8 cellular contexts compared by ENCODE assay signal in genomic region chr4:6987566-6987920, GRCh38. TPM values are rescaled to one million over a fixed set of nuclear protein-coding genes. Genes with fewer than 3 reads are reported as not detected.
A peak's percentile ranks its signal among the peaks of the same experiment; 100 is the strongest.
DNase-seq lines count a peak whose midpoint lies in the region; TF ChIP-seq lines count a peak whose summit lies in the region.

No MANE protein-coding gene starts in this region.

- no peaks in the 10 kb centered on the region for H3K27me3 Mint-ChIP-seq in activated T-cell treated with anti-CD3 and anti-CD28 coated beads, Interleukin-2, amount 50 U/mL, for 24 hours

- no peaks in the 10 kb centered on the region for H3K9me3 Mint-ChIP-seq in activated T-cell treated with anti-CD3 and anti-CD28 coated beads, Interleukin-2, amount 50 U/mL, for 24 hours

- peaks cover 43% of the 10 kb centered on the region for H3K36me3 Mint-ChIP-seq in activated T-cell treated with anti-CD3 and anti-CD28 coated beads, Interleukin-2, amount 50 U/mL, for 24 hours (ENCODE audit: low read depth)

- peak overlapping the region; percentile 95 for H3K4me3 Mint-ChIP-seq in activated T-cell treated with anti-CD3 and anti-CD28 coated beads, Interleukin-2, amount 50 U/mL, for 24 hours

- DNase-seq in activated T-cell treated with anti-CD3 and anti-CD28 coated beads, Interleukin-2, amount 50 U/mL, for 24 hours = no peak
- DNase-seq in activated T-cell treated with anti-CD3 and anti-CD28 coated beads for 4 hours (no peak), MG63 (no peak), breast epithelium (ENCODE audit: low spot score in 2 of 2) (no peak), medulla oblongata (ENCODE audit: extremely low spot score) (peak; percentile 22), uterus (no peak), OCI-M2 (lab: John Stamatoyannopoulos, UW; ENCODE audit: unreplicated experiment) (no peak)
- no peak for DNase-seq in stimulated activated CD4-positive, alpha-beta T cell treated with anti-CD3 and anti-CD28 coated beads, Interleukin-4, amount 100 ng/mL, for 4 hours

- intact Hi-C loops in breast epithelium (cut with DNase I; ENCODE audit: low total_unique reads) (no loop called here), uterus (cut with DNase I; ENCODE audit: low total_unique reads) (loop anchor here (5.0 to 10.0 kb wide), 2 partner anchors 87 to 280 kb away; partner anchors contain the start of gene MRFAP1L1)

- H3K27me3 ChIP-seq in MG63 = no peaks in the 10 kb centered on the region
- H3K27me3 ChIP-seq in breast epithelium = no peaks in the 10 kb centered on the region
- no peaks in the 10 kb centered on the region for H3K27me3 ChIP-seq in uterus

- H3K27ac Mint-ChIP-seq in activated T-cell treated with anti-CD3 and anti-CD28 coated beads, Interleukin-2, amount 50 U/mL, for 24 hours = peak overlapping the region; percentile 95

- TF ChIP-seq CTCF in breast epithelium (IDR thresholded peaks at IDR 0.05) = no peak
- no peak for TF ChIP-seq CTCF in uterus (IDR thresholded peaks at IDR 0.05)

- H3K9me3 ChIP-seq in MG63 (no peaks in the 10 kb centered on the region), breast epithelium (no peaks in the 10 kb centered on the region), uterus (no peaks in the 10 kb centered on the region)

- H3K4me1 ChIP-seq in breast epithelium (peaks cover 13 to 37% of the 10 kb centered on the region in 2 donors), uterus (peaks cover 9 to 10% of the 10 kb centered on the region in 2 donors)

- H3K36me3 ChIP-seq in MG63 = no peaks in the 10 kb centered on the region; the same call in 1 of the 2 replicates
- no peaks in the 10 kb centered on the region for H3K36me3 ChIP-seq in breast epithelium
- no peaks in the 10 kb centered on the region for H3K36me3 ChIP-seq in uterus

- H3K4me3 ChIP-seq in MG63 (peak overlapping the region; percentile 76), breast epithelium (peak overlapping the region; percentile 69 to 89 (median 82)), uterus (peak overlapping the region; percentile 60 to 82)

- TF ChIP-seq POLR2A in breast epithelium (IDR thresholded peaks at IDR 0.05) = no peak
- no peak for TF ChIP-seq POLR2A in uterus (IDR thresholded peaks at IDR 0.05)

- H3K4me1 Mint-ChIP-seq in activated T-cell treated with anti-CD3 and anti-CD28 coated beads, Interleukin-2, amount 50 U/mL, for 24 hours (ENCODE audit: low read depth) = peaks cover 80% of the 10 kb centered on the region

- peak overlapping the region; percentile 93 to 97 for H3K27ac ChIP-seq in breast epithelium
- H3K27ac ChIP-seq in uterus = peak overlapping the region; percentile 69 to 88

RNA-seq across cellular contexts. Expression of gene TADA2B, which starts 55.6 kb away (rescaled TPM):
- 5.7 and 7.6 TPM in 2 replicates for total RNA-seq in MG63 (2014; rRNA removed; shearing (Covaris generic); ENCODE audit: low replicate concordance)
- total RNA-seq in breast epithelium (10 to 100 TPM; 16.4 to 22.7 (median 17.8) TPM), uterus (10 to 100 TPM; 14.1 to 24.0 (median 21.1) TPM)
